ENCODE assay signal across 22 cellular contexts in genomic region chr11:30255637-30256036, GRCh38. TPM values are rescaled to one million over a fixed set of nuclear protein-coding genes. Genes with fewer than 3 reads are reported as not detected.
"Had no signal": no experiment of that assay in that cellular context is flagged by ENCODE, and none has a peak within 500 bp of the region (broad histone marks: within the 10 kb centered on the region; RNA-seq: fewer than 3 reads in every experiment).

No MANE protein-coding gene starts in this region.

- H3K36me3 ChIP-seq: colonic mucosa, lower lobe of right lung, sigmoid colon, spleen, tibial nerve had no signal

- H3K27me3 ChIP-seq: body of pancreas, colonic mucosa, sigmoid colon, spleen, tibial nerve had no signal

- DNase-seq: activated CD4-positive, alpha-beta T cell treated with anti-CD3 and anti-CD28 coated beads for 36 hours; activated CD4-positive, alpha-beta T cell treated with anti-CD3 and anti-CD28 coated beads, Interleukin-2, amount 50 U/mL, for 48 hours; activated T-cell treated with anti-CD3 and anti-CD28 coated beads for 4 hours; amygdala; body of pancreas; central memory CD4-positive, alpha-beta T cell; colonic mucosa; erythroblast; islet precursor cell; lower lobe of right lung; nucleus accumbens; posterior cingulate gyrus; sigmoid colon; spleen; stimulated activated naive CD4-positive, alpha-beta T cell treated with Interleukin-2 at 50 U/mL for 16 hours; substantia nigra had no signal

- ATAC-seq: activated CD4-positive, alpha-beta T cell treated with anti-CD3 and anti-CD28 coated beads for 36 hours; body of pancreas; lower lobe of right lung; natural killer cell treated with Interleukin-12 subunit alpha and Interleukin-12 subunit beta and Interleukin-15 and Interleukin-18, amount 100 ng/mL, for 72 hours; WTC11 had no signal

- H3K9me3 ChIP-seq: body of pancreas, colonic mucosa, lower lobe of right lung, sigmoid colon, tibial nerve had no signal

- H3K4me3 ChIP-seq: body of pancreas, colonic mucosa, lower lobe of right lung, sigmoid colon, spleen, tibial nerve had no signal

- H3K27ac ChIP-seq: body of pancreas, colonic mucosa, lower lobe of right lung, sigmoid colon, spleen, tibial nerve had no signal

- H3K4me1 ChIP-seq: body of pancreas, colonic mucosa, lower lobe of right lung, sigmoid colon, spleen, tibial nerve had no signal

RNA-seq across cellular contexts. Expression of gene FSHB, which starts 24.8 kb away (rescaled TPM):
- total RNA-seq: activated CD4-positive, alpha-beta T cell treated with anti-CD3 and anti-CD28 coated beads for 36 hours; activated T-helper 1 cell treated with anti-CD3 and anti-CD28 coated beads, Interleukin-12 subunit alpha, Interleukin-12 subunit beta, Interleukin-2, Interleukin-4 antibody, amounts not matched to agents 30 ng/mL and 10 ng/mL and 1 ng/mL, durations not matched to agents 14 hours and 24 hours and 36 hours; body of pancreas; colonic mucosa; lower lobe of right lung; mesothelial cell of epicardium; natural killer cell treated with Interleukin-12 subunit alpha and Interleukin-12 subunit beta and Interleukin-15 and Interleukin-18, amount 100 ng/mL, for 72 hours; renal cortical epithelial cell; sigmoid colon; spleen; tibial nerve; WTC11 had no signal
- polyA plus RNA-seq: sigmoid colon, spleen had no signal
